In the genomic region with DNA sequence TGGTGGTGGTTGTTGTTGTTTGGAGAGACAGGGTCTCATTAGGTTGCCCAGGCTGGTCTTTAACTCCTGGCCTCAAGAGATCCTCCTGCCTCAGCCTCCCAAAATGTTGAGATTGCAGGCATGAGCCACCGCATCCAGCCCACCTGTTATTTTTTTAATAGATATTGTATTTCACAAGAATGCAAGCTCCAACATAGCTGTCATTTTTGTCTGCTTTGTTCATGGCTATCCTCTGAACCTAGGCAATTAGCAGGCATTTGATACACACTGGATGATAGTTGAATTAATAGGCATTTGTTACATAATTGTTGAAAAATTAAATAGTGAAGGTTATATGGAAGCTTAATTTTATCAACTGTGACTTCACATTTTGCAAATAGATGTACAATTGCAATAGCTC, we compare ENCODE assay signal across 22 cellular contexts.
"Had no signal": no experiment of that assay in that cellular context is flagged by ENCODE, and none has a peak within 500 bp of the region (broad histone marks: within the 10 kb centered on the region; RNA-seq: fewer than 3 reads in every experiment).

No MANE protein-coding gene starts in this region.

- ATAC-seq: T-cell had no signal

- H3K9ac ChIP-seq: SK-N-SH had no signal

- H3K9me3 ChIP-seq: SK-N-SH had no signal

- DNase-seq: KBM-7, NCI-H1092, NCI-H1105 treated with DMSO at 0.1 percent for 48 hours, NCI-H1417 treated with DMSO at 0.1 percent for 48 hours, NCI-H146, NCI-H1694 treated with DMSO at 0.1 percent for 48 hours, NCI-H2029, NCI-H2081 treated with DMSO at 0.1 percent for 48 hours, NCI-H2171, NCI-H226, NCI-H446, NCI-H510A, NCI-H524 treated with DMSO at 0.1 percent for 48 hours, NCI-H69, NCI-H774, Right ventricle myocardium superior, RPMI8226, SIG-M5, SK-N-SH, SW 1271, T-cell had no signal

- H3K4me2 ChIP-seq: SK-N-SH had no signal

- H3K27ac ChIP-seq: HL-60 had no signal
